In the genomic region with DNA sequence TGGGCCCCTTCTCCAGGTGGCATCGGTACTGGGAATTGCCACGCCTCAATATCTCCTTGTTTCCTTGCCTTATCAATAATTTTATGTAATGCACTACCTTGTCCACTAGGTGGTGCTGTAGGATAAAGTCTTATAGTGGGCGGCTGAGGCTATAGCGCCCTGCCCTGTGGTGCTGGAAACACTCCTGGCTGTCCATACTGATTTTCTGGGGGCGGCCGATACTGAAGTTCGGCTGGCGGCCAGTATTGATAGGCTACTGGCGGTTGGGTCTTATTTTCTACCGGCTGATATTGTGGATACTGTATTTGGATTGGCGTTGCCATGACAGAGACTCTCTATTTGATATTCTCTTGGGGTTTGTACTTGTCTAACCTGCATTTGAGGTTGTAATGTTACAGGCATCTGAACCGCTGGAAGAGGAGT, we compare ENCODE assay signal across 8 cellular contexts. TPM values are rescaled to one million over a fixed set of nuclear protein-coding genes. Genes with fewer than 3 reads are reported as not detected.
DNase-seq lines count a peak whose midpoint lies in the region; ATAC-seq and TF ChIP-seq lines count a peak whose summit lies in the region.
"Not testable (repeated sequence)": the region's sequence is repeated elsewhere in the genome, so short reads cannot be mapped to it uniquely, and the experiment has no call there.

No MANE protein-coding gene starts in this region.

- not testable (repeated sequence) for H3K9me3 ChIP-seq in CD8-positive, alpha-beta memory T cell (ENCODE audit: low read length); esophagus squamous epithelium

- peak; percentile 79 to 91 (median 84) for TF ChIP-seq CTCF in esophagus squamous epithelium (IDR thresholded peaks at IDR 0.05)

- not testable (repeated sequence) for TF ChIP-seq POLR2A in esophagus squamous epithelium (IDR thresholded peaks at IDR 0.05)

- peak; percentile 82 for ATAC-seq in stimulated activated effector memory CD8-positive, alpha-beta T cell treated with anti-CD3 and anti-CD28 coated beads, Interleukin-12 subunit alpha, Interleukin-12 subunit beta, amount 100 ng/mL, for 72 hours

- POLR2A ChIA-PET in CD8-positive, alpha-beta memory T cell (lab: Charles Lee); HEK293T (lab: Yijun Ruan, JAX): not testable (repeated sequence)

- not testable (repeated sequence) for H3K27me3 Mint-ChIP-seq in CD8-positive, alpha-beta memory T cell

- not testable (repeated sequence) for H3K4me3 ChIP-seq in CD8-positive, alpha-beta memory T cell (ENCODE audit: low read length)
- peak overlapping the region in 1 of 4 donors; percentile 15 for H3K4me3 ChIP-seq in esophagus squamous epithelium

- H3K36me3 Mint-ChIP-seq in CD8-positive, alpha-beta memory T cell; stimulated activated effector memory CD8-positive, alpha-beta T cell treated with anti-CD3 and anti-CD28 coated beads, Interleukin-12 subunit alpha, Interleukin-12 subunit beta, amount 100 ng/mL, for 72 hours: not testable (repeated sequence)

- peaks cover 5 to 16% (median 10%) of the 10 kb centered on the region in 3 donors for H3K4me1 Mint-ChIP-seq in CD8-positive, alpha-beta memory T cell
- H3K4me1 Mint-ChIP-seq in stimulated activated effector memory CD8-positive, alpha-beta T cell treated with anti-CD3 and anti-CD28 coated beads, Interleukin-12 subunit alpha, Interleukin-12 subunit beta, amount 100 ng/mL, for 72 hours, result peaks cover 12% of the 10 kb centered on the region

- H3K36me3 ChIP-seq in CD8-positive, alpha-beta memory T cell (ENCODE audit: insufficient read depth, low read length); esophagus squamous epithelium: not testable (repeated sequence)

- not testable (repeated sequence) for H3K4me1 ChIP-seq in CD8-positive, alpha-beta memory T cell (ENCODE audit: insufficient read depth, low read length)
- H3K4me1 ChIP-seq in esophagus squamous epithelium, result peaks cover 0 to 30% (median 2%) of the 10 kb centered on the region in 3 donors

- not testable (repeated sequence) for H3K27me3 ChIP-seq in CD8-positive, alpha-beta memory T cell (ENCODE audit: insufficient read depth, low read length, poor library complexity, severe bottlenecking); esophagus squamous epithelium

- peak overlapping the region in 2 of 8 donors; percentile 3 to 26 for H3K27ac Mint-ChIP-seq in CD8-positive, alpha-beta memory T cell
- not testable (repeated sequence) for H3K27ac Mint-ChIP-seq in stimulated activated effector memory CD8-positive, alpha-beta T cell treated with anti-CD3 and anti-CD28 coated beads, Interleukin-12 subunit alpha, Interleukin-12 subunit beta, amount 100 ng/mL, for 72 hours

- WGBS in esophagus squamous epithelium, 2 donors, result 2% methylated on average over 12 of the region's 12 CpGs

- not testable (repeated sequence) for H3K9me3 Mint-ChIP-seq in CD8-positive, alpha-beta memory T cell; stimulated activated effector memory CD8-positive, alpha-beta T cell treated with anti-CD3 and anti-CD28 coated beads, Interleukin-12 subunit alpha, Interleukin-12 subunit beta, amount 100 ng/mL, for 72 hours

- intact Hi-C loops in esophagus squamous epithelium (cut with DNase I), result not testable (repeated sequence)

- not testable (repeated sequence) for H3K4me3 Mint-ChIP-seq in CD8-positive, alpha-beta memory T cell; stimulated activated effector memory CD8-positive, alpha-beta T cell treated with anti-CD3 and anti-CD28 coated beads, Interleukin-12 subunit alpha, Interleukin-12 subunit beta, amount 100 ng/mL, for 72 hours

- CTCF ChIA-PET in CD8-positive, alpha-beta memory T cell (lab: Charles Lee), result interaction anchor here (1.2 to 1.6 kb wide), 2 partner anchors 14 to 209 kb away, joined by 3 to 23 read pairs; no protein-coding TSS in a partner anchor
- CTCF ChIA-PET in HEK293T (lab: Yijun Ruan, JAX), result interaction anchor here (1.0 to 1.4 kb wide), 2 partner anchors 44 to 162 kb away, joined by 4 to 7 read pairs; no protein-coding TSS in a partner anchor

- H3K27ac ChIP-seq in CD8-positive, alpha-beta memory T cell (ENCODE audit: low read depth, low read length), result not testable (repeated sequence)
- H3K27ac ChIP-seq in esophagus squamous epithelium, result peak overlapping the region in 1 of 4 donors; percentile 13

- DNase-seq in CD8-positive, alpha-beta memory T cell, result peak in 4 of 5 donors; percentile 26 to 66 (median 60)
- peak; percentile 63 for DNase-seq in HEK293T (ENCODE audit: extremely low spot score)
- peak; percentile 70 for DNase-seq in NCI-H2107 treated with DMSO at 0.1 percent for 48 hours (lab: John Stamatoyannopoulos, UW; ENCODE audit: unreplicated experiment)
- DNase-seq in SKM-1 (lab: John Stamatoyannopoulos, UW; ENCODE audit: unreplicated experiment), result peak; percentile 46
- DNase-seq in activated gamma-delta T cell treated with anti-CD3 and anti-CD28 coated beads, Interleukin-2, amount 50 U/mL, for 16 hours (ENCODE audit: low read depth), result peak; percentile 24
- not testable (repeated sequence) for DNase-seq in esophagus squamous epithelium (lab: John Stamatoyannopoulos, UW)
- DNase-seq in medulla oblongata (ENCODE audit: extremely low spot score), result peak; percentile 90
- DNase-seq in stimulated activated effector memory CD8-positive, alpha-beta T cell treated with anti-CD3 and anti-CD28 coated beads, Interleukin-12 subunit alpha, Interleukin-12 subunit beta, amount 100 ng/mL, for 72 hours (ENCODE audit: low spot score in 2 of 2), result peak; percentile 27 to 73

RNA-seq across cellular contexts. Expression of a gene that starts 38.0 kb away (rescaled TPM):
- not detected for total RNA-seq in CD8-positive, alpha-beta memory T cell
- polyA plus RNA-seq in CD8-positive, alpha-beta memory T cell, result not detected
- total RNA-seq in esophagus squamous epithelium, result 1 to 10 TPM in 2 of 4 donors, not detected in 2; 5.9 to 6.6 TPM

RNA-seq across cellular contexts. Expression of a gene that starts 43.6 kb away (rescaled TPM):
- total RNA-seq in CD8-positive, alpha-beta memory T cell, result 1 to 10 TPM; 6.1 to 6.5 TPM
- polyA plus RNA-seq in CD8-positive, alpha-beta memory T cell, result 2.7 TPM
- total RNA-seq in esophagus squamous epithelium, result 1 to 10 TPM in 2 of 4 donors, under 1 TPM in 1, not detected in 1; 0.66 to 7.6 (median 4.4) TPM
